Comparison of ENCODE assay signal across 1 cellular context in the genomic region with DNA sequence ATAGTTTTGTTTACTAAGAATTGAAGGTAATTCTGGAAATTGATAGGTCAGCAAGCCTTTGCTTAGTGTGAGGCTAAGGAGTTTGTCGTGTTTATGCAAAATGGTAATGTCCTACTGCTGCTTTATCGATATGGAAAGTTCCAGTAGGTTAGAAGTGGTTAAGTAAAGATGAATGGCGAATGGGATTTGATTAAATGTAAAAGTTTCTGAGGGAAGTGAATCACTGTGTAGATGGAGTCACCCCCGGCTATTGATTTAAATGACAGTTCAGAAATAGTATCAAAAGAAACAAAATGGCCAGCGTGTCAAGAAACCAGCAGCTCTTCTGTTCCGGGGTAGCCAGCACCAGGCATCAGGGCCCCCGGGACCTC.
TF ChIP-seq lines count a peak whose summit lies in the region.

No MANE protein-coding gene starts in this region.

TF ChIP-seq in WTC11, 78 proteins besides CTCF, POLR2A, EP300 and RAD21 (continued from another document):
- TF ChIP-seq, protein P1, sequence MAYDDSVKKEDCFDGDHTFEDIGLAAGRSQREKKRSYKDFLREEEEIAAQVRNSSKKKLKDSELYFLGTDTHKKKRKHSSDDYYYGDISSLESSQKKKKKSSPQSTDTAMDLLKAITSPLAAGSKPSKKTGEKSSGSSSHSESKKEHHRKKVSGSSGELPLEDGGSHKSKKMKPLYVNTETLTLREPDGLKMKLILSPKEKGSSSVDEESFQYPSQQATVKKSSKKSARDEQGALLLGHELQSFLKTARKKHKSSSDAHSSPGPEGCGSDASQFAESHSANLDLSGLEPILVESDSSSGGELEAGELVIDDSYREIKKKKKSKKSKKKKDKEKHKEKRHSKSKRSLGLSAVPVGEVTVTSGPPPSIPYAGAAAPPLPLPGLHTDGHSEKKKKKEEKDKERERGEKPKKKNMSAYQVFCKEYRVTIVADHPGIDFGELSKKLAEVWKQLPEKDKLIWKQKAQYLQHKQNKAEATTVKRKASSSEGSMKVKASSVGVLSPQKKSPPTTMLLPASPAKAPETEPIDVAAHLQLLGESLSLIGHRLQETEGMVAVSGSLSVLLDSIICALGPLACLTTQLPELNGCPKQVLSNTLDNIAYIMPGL (CRISPR knock-in tag; IDR thresholded peaks at IDR 0.05): no peak
- TF ChIP-seq NR1H2 (CRISPR knock-in tag; IDR thresholded peaks at IDR 0.05) (no peak), ETV6 (CRISPR knock-in tag; IDR thresholded peaks at IDR 0.05) (no peak), ZNF317 (CRISPR knock-in tag; IDR thresholded peaks at IDR 0.05; ENCODE audit: borderline replicate concordance, low read depth) (no peak), ZNF416 (CRISPR knock-in tag; IDR thresholded peaks at IDR 0.05) (no peak), EMX1 (CRISPR knock-in tag; IDR thresholded peaks at IDR 0.05) (no peak)
- TF ChIP-seq, protein P2, sequence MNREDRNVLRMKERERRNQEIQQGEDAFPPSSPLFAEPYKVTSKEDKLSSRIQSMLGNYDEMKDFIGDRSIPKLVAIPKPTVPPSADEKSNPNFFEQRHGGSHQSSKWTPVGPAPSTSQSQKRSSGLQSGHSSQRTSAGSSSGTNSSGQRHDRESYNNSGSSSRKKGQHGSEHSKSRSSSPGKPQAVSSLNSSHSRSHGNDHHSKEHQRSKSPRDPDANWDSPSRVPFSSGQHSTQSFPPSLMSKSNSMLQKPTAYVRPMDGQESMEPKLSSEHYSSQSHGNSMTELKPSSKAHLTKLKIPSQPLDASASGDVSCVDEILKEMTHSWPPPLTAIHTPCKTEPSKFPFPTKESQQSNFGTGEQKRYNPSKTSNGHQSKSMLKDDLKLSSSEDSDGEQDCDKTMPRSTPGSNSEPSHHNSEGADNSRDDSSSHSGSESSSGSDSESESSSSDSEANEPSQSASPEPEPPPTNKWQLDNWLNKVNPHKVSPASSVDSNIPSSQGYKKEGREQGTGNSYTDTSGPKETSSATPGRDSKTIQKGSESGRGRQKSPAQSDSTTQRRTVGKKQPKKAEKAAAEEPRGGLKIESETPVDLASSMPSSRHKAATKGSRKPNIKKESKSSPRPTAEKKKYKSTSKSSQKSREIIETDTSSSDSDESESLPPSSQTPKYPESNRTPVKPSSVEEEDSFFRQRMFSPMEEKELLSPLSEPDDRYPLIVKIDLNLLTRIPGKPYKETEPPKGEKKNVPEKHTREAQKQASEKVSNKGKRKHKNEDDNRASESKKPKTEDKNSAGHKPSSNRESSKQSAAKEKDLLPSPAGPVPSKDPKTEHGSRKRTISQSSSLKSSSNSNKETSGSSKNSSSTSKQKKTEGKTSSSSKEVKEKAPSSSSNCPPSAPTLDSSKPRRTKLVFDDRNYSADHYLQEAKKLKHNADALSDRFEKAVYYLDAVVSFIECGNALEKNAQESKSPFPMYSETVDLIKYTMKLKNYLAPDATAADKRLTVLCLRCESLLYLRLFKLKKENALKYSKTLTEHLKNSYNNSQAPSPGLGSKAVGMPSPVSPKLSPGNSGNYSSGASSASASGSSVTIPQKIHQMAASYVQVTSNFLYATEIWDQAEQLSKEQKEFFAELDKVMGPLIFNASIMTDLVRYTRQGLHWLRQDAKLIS (CRISPR knock-in tag; IDR thresholded peaks at IDR 0.05; ENCODE audit: borderline replicate concordance): no peak
- TF ChIP-seq, protein P3, sequence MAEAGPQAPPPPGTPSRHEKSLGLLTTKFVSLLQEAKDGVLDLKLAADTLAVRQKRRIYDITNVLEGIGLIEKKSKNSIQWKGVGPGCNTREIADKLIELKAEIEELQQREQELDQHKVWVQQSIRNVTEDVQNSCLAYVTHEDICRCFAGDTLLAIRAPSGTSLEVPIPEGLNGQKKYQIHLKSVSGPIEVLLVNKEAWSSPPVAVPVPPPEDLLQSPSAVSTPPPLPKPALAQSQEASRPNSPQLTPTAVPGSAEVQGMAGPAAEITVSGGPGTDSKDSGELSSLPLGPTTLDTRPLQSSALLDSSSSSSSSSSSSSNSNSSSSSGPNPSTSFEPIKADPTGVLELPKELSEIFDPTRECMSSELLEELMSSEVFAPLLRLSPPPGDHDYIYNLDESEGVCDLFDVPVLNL (CRISPR knock-in tag; IDR thresholded peaks at IDR 0.05; ENCODE audit: borderline replicate concordance, low read depth): no peak
- TF ChIP-seq, protein P4, sequence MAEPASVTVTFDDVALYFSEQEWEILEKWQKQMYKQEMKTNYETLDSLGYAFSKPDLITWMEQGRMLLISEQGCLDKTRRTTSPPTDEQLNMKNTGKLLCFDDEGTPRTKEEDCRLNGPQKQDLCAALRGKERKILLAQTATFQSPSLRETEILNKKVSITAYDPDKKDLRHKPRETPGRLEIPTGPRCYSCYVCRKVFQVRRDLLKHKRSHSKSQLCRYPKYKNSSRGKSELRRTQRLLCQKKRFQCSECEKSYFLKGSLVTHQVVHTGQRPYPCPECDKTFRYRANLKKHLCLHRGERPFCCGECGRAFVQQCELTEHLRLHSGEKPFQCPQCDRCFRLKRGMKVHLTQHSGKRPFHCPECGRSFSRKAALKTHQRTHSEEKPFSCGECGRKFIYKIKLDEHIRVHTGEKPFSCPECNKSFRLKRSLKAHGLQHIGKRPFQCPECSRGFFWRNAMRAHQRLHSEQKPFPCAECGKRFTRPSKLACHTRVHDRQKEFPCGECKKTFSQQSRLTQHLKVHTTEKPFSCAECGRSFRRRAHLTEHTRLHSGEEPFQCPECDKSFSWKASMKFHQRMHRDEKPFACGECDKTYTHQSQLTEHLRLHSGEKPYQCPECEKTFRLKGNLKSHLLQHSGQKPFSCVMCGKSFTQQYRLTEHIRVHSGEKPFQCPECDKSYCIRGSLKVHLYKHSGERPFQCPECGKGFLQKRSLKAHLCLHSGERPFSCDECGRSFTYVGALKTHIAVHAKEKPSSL (CRISPR knock-in tag; conservative IDR thresholded peaks at IDR 0.05): no peak
